ENCODE assay signal across 1 cellular context in the genomic region with DNA sequence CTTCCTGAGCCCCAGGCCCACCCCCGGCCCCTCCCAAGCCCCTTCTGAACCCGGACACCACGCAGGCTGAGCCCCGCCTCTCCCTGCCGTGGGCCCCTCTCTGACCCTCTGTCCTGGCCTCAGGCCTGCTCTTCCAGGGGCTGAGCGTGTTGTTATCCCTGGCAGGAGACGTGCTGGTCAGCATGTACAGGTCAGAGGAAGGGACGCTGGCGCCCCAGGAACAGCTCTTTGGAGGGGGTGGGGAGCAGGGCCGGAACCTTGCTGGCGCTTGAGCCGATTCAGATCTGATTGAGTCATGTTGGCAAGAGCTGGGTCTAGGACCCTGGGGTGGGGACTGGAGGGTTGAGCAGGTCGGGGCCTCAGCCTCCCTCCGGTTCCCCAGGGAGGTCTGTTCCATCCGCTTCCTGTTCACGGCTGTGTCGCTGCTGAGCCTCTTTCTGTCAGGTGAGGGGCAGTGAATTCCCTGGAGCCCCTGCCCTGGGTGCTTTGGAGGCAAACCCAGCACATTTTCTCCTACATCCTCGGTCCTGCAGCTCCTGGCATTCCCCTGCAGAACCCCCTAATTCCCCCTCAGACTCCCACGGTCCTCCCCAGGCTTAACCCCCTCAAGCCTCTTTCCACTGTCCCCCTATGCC.
TF ChIP-seq lines count a peak whose summit lies in the region.

No MANE protein-coding gene starts in this region.

TF ChIP-seq in GM23338, 12 proteins besides CTCF, POLR2A, EP300 and RAD21 (continued from another document):
- TF ChIP-seq, protein P1, sequence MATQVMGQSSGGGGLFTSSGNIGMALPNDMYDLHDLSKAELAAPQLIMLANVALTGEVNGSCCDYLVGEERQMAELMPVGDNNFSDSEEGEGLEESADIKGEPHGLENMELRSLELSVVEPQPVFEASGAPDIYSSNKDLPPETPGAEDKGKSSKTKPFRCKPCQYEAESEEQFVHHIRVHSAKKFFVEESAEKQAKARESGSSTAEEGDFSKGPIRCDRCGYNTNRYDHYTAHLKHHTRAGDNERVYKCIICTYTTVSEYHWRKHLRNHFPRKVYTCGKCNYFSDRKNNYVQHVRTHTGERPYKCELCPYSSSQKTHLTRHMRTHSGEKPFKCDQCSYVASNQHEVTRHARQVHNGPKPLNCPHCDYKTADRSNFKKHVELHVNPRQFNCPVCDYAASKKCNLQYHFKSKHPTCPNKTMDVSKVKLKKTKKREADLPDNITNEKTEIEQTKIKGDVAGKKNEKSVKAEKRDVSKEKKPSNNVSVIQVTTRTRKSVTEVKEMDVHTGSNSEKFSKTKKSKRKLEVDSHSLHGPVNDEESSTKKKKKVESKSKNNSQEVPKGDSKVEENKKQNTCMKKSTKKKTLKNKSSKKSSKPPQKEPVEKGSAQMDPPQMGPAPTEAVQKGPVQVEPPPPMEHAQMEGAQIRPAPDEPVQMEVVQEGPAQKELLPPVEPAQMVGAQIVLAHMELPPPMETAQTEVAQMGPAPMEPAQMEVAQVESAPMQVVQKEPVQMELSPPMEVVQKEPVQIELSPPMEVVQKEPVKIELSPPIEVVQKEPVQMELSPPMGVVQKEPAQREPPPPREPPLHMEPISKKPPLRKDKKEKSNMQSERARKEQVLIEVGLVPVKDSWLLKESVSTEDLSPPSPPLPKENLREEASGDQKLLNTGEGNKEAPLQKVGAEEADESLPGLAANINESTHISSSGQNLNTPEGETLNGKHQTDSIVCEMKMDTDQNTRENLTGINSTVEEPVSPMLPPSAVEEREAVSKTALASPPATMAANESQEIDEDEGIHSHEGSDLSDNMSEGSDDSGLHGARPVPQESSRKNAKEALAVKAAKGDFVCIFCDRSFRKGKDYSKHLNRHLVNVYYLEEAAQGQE (IDR thresholded peaks at IDR 0.05; ENCODE audit: unreplicated experiment): no peak
- TF ChIP-seq NANOG (IDR thresholded peaks at IDR 0.05; ENCODE audit: borderline replicate concordance): no peak
- no peak for TF ChIP-seq JUNB (IDR thresholded peaks at IDR 0.05; ENCODE audit: unreplicated experiment)
- TF ChIP-seq POLR2AphosphoS5 (IDR thresholded peaks at IDR 0.05; ENCODE audit: low read depth): no peak
- TF ChIP-seq ZNF462 (CRISPR knock-in tag; IDR thresholded peaks at IDR 0.05): no peak
- TF ChIP-seq CREB1 (CRISPR knock-in tag; IDR thresholded peaks at IDR 0.05; ENCODE audit: low read depth): no peak
